In the genomic region with DNA sequence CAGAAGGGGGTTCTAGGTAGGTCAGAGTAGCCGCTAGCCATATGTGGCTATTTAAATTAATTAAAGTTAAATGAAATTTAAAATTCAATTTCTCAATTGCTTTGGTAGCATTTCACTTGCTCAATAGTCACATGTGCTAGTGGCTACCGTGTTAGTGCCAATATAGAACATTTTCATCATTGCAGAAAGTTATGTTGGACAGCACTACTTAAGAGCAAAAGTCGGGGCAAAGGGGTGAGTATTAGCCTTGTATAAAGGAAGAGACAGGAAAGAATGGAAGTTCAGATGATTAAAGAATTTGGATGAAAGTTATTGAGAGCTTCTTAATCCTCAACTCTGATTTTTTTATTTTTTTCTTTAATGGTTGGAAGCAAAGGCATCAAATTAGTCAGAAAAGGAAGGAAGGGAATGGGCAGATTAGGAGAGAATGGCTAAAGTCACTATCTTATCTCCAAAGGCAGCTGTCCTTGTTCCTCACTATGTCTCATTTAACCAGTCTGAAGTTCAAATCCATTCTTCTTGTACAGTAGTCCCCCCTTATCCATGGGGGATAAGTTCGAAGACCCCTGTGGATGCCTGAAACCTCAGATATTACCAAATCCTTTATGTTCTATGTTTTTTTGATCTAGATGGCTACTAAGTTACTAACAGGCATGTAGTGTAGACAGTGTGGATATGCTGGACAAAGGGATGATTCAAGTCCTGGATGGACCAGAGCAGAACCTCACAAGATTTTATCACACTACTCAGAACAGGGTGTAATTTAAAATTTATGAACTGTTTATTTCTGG, we compare ENCODE assay signal across 1 cellular context.
TF ChIP-seq lines count a peak whose summit lies in the region.

No MANE protein-coding gene starts in this region.

TF ChIP-seq in endothelial cell of umbilical vein, 7 proteins besides CTCF, POLR2A, EP300 and RAD21:
- TF ChIP-seq GATA2 (IDR thresholded peaks at IDR 0.05; ENCODE audit: insufficient read depth, insufficient read length, low read depth, low read length) (peak; percentile 79), FOS (IDR thresholded peaks at IDR 0.05; ENCODE audit: borderline replicate concordance, insufficient read depth, low read length) (no peak), MAX (IDR thresholded peaks at IDR 0.05; ENCODE audit: insufficient read depth, insufficient read length) (no peak), POLR2AphosphoS5 (IDR thresholded peaks at IDR 0.05; ENCODE audit: insufficient read depth, low read depth, low read length) (no peak)
TF ChIP-seq in endothelial cell of umbilical vein: peak in this region for 1.
